Comparison of ENCODE assay signal across 7 cellular contexts in the genomic region with DNA sequence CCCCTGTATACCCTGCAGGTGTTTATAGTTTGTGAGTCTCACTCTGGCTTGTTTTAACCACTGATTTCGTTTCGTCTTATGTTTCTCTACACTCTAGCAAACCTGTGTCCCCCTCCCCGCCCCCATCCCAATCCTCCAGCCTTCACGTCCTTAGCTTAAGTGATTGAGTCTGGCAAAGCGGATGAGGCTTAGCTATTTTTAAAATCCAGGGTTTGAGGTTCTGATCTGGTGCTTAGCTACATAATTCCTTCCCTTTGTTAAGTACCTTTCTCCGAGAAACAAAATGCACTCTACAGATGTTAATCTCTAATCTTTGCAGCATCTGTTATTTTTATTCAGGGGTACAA. TPM values are rescaled to one million over a fixed set of nuclear protein-coding genes. Genes with fewer than 3 reads are reported as not detected.
A peak's percentile ranks its signal among the peaks of the same experiment; 100 is the strongest.
DNase-seq lines count a peak whose midpoint lies in the region; ATAC-seq, FAIRE-seq and TF ChIP-seq lines count a peak whose summit lies in the region.

No MANE protein-coding gene starts in this region.

- H3K9me3 ChIP-seq in ES-I3 (ENCODE audit: control insufficient read depth, insufficient read depth, low read length): no peaks in the 10 kb centered on the region
- no peaks in the 10 kb centered on the region for H3K9me3 ChIP-seq in HUES6 (ENCODE audit: control insufficient read depth, insufficient read depth, low read depth, low read length)
- H3K9me3 ChIP-seq in astrocyte (ENCODE audit: insufficient read depth, low read depth, low read length): no peaks in the 10 kb centered on the region

- no peak for DNase-seq in astrocyte (ENCODE audit: low read depth)
- DNase-seq in nephron progenitor cell: no peak
- DNase-seq in stimulated activated CD4-positive, alpha-beta T cell treated with anti-CD3 and anti-CD28 coated beads, Interleukin-2, amount 100 ng/mL, for 24 hours: no peak
- DNase-seq in activated CD4-positive, alpha-beta T cell treated with anti-CD3 and anti-CD28 coated beads for 36 hours: no peak
- no peak for DNase-seq in H54 (ENCODE audit: insufficient read length, low spot score)

- peak overlapping the region; percentile 83 for H3K4me2 ChIP-seq in astrocyte (ENCODE audit: low read length)

- no peak for ATAC-seq in activated CD4-positive, alpha-beta T cell treated with anti-CD3 and anti-CD28 coated beads for 36 hours

- no peaks in the 10 kb centered on the region for H3K9me3 Mint-ChIP-seq in astrocyte (ENCODE audit: unreplicated experiment)
- H3K9me3 Mint-ChIP-seq in nephron progenitor cell: no peaks in the 10 kb centered on the region
- no peaks in the 10 kb centered on the region for H3K9me3 Mint-ChIP-seq in activated CD4-positive, alpha-beta T cell treated with anti-CD3 and anti-CD28 coated beads for 36 hours (ENCODE audit: low read depth)

- peaks cover 81% of the 10 kb centered on the region for H3K79me2 ChIP-seq in astrocyte (ENCODE audit: insufficient read depth, low read length)

- H3K36me3 ChIP-seq in ES-I3 (ENCODE audit: insufficient read depth, low read length) (no peaks in the 10 kb centered on the region), HUES6 (ENCODE audit: control insufficient read depth, insufficient read depth, low read length) (no peaks in the 10 kb centered on the region), astrocyte (ENCODE audit: insufficient read depth, low read length) (no peaks in the 10 kb centered on the region)

- CTCF ChIA-PET in activated CD4-positive, alpha-beta T cell treated with anti-CD3 and anti-CD28 coated beads for 36 hours (lab: Charles Lee): interaction anchor here (0.6 to 0.7 kb wide), 2 partner anchors 92 to 249 kb away, joined by 4 read pairs; no protein-coding TSS in a partner anchor

- H3K4me3 ChIP-seq in HUES6 (ENCODE audit: low read depth, low read length) (peak overlapping the region; percentile 25), astrocyte (ENCODE audit: insufficient read depth, low read depth, low read length) (peak overlapping the region; percentile 30)

- FAIRE-seq in astrocyte (lab: Jason Lieb, UNC): no peak
- no peak for FAIRE-seq in H54 (lab: Jason Lieb, UNC)

- H3K36me3 Mint-ChIP-seq in astrocyte (ENCODE audit: low read depth, unreplicated experiment) (no peaks in the 10 kb centered on the region), nephron progenitor cell (ENCODE audit: low read depth) (no peaks in the 10 kb centered on the region)
- H3K36me3 Mint-ChIP-seq in activated CD4-positive, alpha-beta T cell treated with anti-CD3 and anti-CD28 coated beads for 36 hours (ENCODE audit: low read depth): no peaks in the 10 kb centered on the region

- intact Hi-C loops in activated CD4-positive, alpha-beta T cell treated with anti-CD3 and anti-CD28 coated beads for 36 hours (cut with DNase I, micrococcal nuclease): no loop called here

- no peak overlapping the region for H2AFZ ChIP-seq in astrocyte (ENCODE audit: low read depth, low read length)

- peaks cover 53% of the 10 kb centered on the region for H3K4me1 ChIP-seq in ES-I3 (ENCODE audit: insufficient read depth, low read length)
- peaks cover 67% of the 10 kb centered on the region for H3K4me1 ChIP-seq in HUES6 (ENCODE audit: control insufficient read depth, insufficient read depth, low read length)
- peaks cover 13% of the 10 kb centered on the region for H3K4me1 ChIP-seq in astrocyte (ENCODE audit: insufficient read depth, low read length)

- TF ChIP-seq CTCF in astrocyte (IDR thresholded peaks at IDR 0.05; ENCODE audit: insufficient read depth, low read depth, low read length): no peak
- TF ChIP-seq CTCF in nephron progenitor cell (IDR thresholded peaks at IDR 0.05): no peak

- peak overlapping the region; percentile 29 for H3K27ac Mint-ChIP-seq in astrocyte (ENCODE audit: unreplicated experiment)
- H3K27ac Mint-ChIP-seq in nephron progenitor cell: peak overlapping the region; percentile 25
- H3K27ac Mint-ChIP-seq in activated CD4-positive, alpha-beta T cell treated with anti-CD3 and anti-CD28 coated beads for 36 hours: no peak overlapping the region

- no peak for TF ChIP-seq POLR2A in H54 (IDR thresholded peaks at IDR 0.05; ENCODE audit: low read depth, low read length)

- H3K27me3 ChIP-seq in HUES6 (ENCODE audit: control insufficient read depth, insufficient read depth, low read length) (no peaks in the 10 kb centered on the region), astrocyte (ENCODE audit: insufficient read depth, low read length) (no peaks in the 10 kb centered on the region)

- H3K9ac ChIP-seq in ES-I3 (ENCODE audit: low read depth, low read length) (peak overlapping the region; percentile 29), HUES6 (ENCODE audit: low read length) (peak overlapping the region; percentile 24), astrocyte (ENCODE audit: low read length) (peak overlapping the region; percentile 26)

- H3K27ac ChIP-seq in HUES6 (ENCODE audit: low read depth, low read length): peak overlapping the region; percentile 61
- no peak overlapping the region for H3K27ac ChIP-seq in astrocyte (ENCODE audit: low read depth, low read length)

- peaks cover 78% of the 10 kb centered on the region for H4K20me1 ChIP-seq in astrocyte (ENCODE audit: insufficient read depth, low read length)

- H3K4me1 Mint-ChIP-seq in astrocyte (ENCODE audit: low read depth, unreplicated experiment) (peaks cover 58% of the 10 kb centered on the region), nephron progenitor cell (peaks cover 91% of the 10 kb centered on the region)
- H3K4me1 Mint-ChIP-seq in activated CD4-positive, alpha-beta T cell treated with anti-CD3 and anti-CD28 coated beads for 36 hours: peaks cover 11% of the 10 kb centered on the region

- H3K4me3 Mint-ChIP-seq in astrocyte (ENCODE audit: unreplicated experiment) (peak overlapping the region; percentile 55), nephron progenitor cell (peak overlapping the region; percentile 50)
- H3K4me3 Mint-ChIP-seq in activated CD4-positive, alpha-beta T cell treated with anti-CD3 and anti-CD28 coated beads for 36 hours: no peak overlapping the region

- H3K27me3 Mint-ChIP-seq in astrocyte (ENCODE audit: low read depth, unreplicated experiment): no peaks in the 10 kb centered on the region
- H3K27me3 Mint-ChIP-seq in nephron progenitor cell (ENCODE audit: low read depth, poor library complexity): peaks cover 5% of the 10 kb centered on the region
- peaks cover 42% of the 10 kb centered on the region for H3K27me3 Mint-ChIP-seq in activated CD4-positive, alpha-beta T cell treated with anti-CD3 and anti-CD28 coated beads for 36 hours

- POLR2A ChIA-PET in activated CD4-positive, alpha-beta T cell treated with anti-CD3 and anti-CD28 coated beads for 36 hours (lab: Charles Lee): no interaction called here

RNA-seq across cellular contexts. Expression of a gene that starts 7.8 kb away (rescaled TPM):
- total RNA-seq in astrocyte: 37.3 and 39.4 TPM in 2 replicates
- total RNA-seq in activated CD4-positive, alpha-beta T cell treated with anti-CD3 and anti-CD28 coated beads for 36 hours: 1 to 10 TPM; 2.2 TPM

Comparison
In these comparisons a context has a peak if more than half of its experiments do, and no peak if none do; other contexts are left out.
1. RNA of a gene that starts 7.8 kb away (total RNA-seq): 37.3 to 39.4 TPM in astrocyte; 2.2 TPM in activated CD4-positive, alpha-beta T cell treated with anti-CD3 and anti-CD28 coated beads for 36 hours; every median in the first group is over 10 times any median in the second.
2. Peak in every context shown above with its lines, with median percentiles within 50 percentile points of each other: H3K9ac ChIP-seq.